Comparison of ENCODE assay signal across 23 cellular contexts in the genomic region with DNA sequence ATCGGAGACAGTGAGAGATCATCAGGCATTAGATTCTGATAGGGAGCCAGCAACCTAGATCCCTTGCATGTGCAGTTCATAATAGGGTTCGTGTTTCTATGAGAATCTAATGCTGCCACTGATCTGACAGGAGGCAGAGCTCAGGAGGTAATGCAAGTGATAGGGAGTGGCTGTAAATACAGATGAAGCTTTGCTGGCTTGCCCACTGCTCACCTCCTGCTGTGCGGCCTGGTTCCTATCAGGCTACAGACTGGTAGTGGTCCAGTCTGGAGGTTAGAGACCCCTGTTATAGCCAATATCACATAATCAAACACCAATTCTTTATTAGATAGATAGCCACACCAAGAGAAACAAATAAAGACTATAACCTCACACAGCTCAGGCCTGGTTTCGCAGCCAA.
"Had no signal": no experiment of that assay in that cellular context is flagged by ENCODE, and none has a peak within 500 bp of the region (broad histone marks: within the 10 kb centered on the region; RNA-seq: fewer than 3 reads in every experiment).

No MANE protein-coding gene starts in this region.

- H3K27ac Mint-ChIP-seq: neural progenitor cell; stimulated activated memory B cell treated with anti-CD40 and anti-IgM and Interleukin-4, amounts not matched to agents 10 μg/mL and 1 μg/mL and 100 μg/mL, for 72 hours; stimulated activated naive CD8-positive, alpha-beta T cell treated with anti-CD3 and anti-CD28 coated beads, Interleukin-15, Interleukin-2, amounts not matched to agents 100 ng/mL and 50 ng/mL, for 24 hours had no signal

- H3K36me3 ChIP-seq: colonic mucosa, neural progenitor cell, ovary, uterus had no signal

- ATAC-seq: gastroesophageal sphincter; left cardiac atrium; mucosa of descending colon; naive thymus-derived CD8-positive, alpha-beta T cell; right cardiac atrium; stimulated activated memory B cell treated with anti-CD40 and anti-IgM and Interleukin-4, amounts not matched to agents 10 μg/mL and 1 μg/mL and 100 μg/mL, for 72 hours had no signal

- H3K27ac ChIP-seq: colonic mucosa, esophagus squamous epithelium, gastroesophageal sphincter, left ventricle myocardium inferior, neural progenitor cell, ovary, tibial artery, upper lobe of left lung, uterus had no signal

- H3K4me2 ChIP-seq: neural progenitor cell, smooth muscle cell had no signal

- DNase-seq: colonic mucosa; effector memory CD4-positive, alpha-beta T cell; esophagus squamous epithelium; foreskin fibroblast; glutamatergic neuron; kidney; left cardiac atrium; left ventricle myocardium inferior; mucosa of descending colon; naive thymus-derived CD8-positive, alpha-beta T cell; nucleus accumbens; ovary; right cardiac atrium; stimulated activated CD4-positive, alpha-beta T cell treated with anti-CD3 and anti-CD28 coated beads, Interleukin-4, amount 100 ng/mL, for 1 hour; tibial artery; uterus had no signal

- H3K27me3 ChIP-seq: colonic mucosa, esophagus squamous epithelium, gastroesophageal sphincter, neural progenitor cell, ovary, tibial artery, upper lobe of left lung, uterus had no signal

- H3K4me3 ChIP-seq: colonic mucosa, esophagus squamous epithelium, gastroesophageal sphincter, left ventricle myocardium inferior, lung, mucosa of descending colon, neural progenitor cell, ovary, smooth muscle cell, tibial artery, upper lobe of left lung, uterus had no signal

- H3K27me3 Mint-ChIP-seq: naive thymus-derived CD8-positive, alpha-beta T cell; stimulated activated memory B cell treated with anti-CD40 and anti-IgM and Interleukin-4, amounts not matched to agents 10 μg/mL and 1 μg/mL and 100 μg/mL, for 72 hours; stimulated activated naive CD8-positive, alpha-beta T cell treated with anti-CD3 and anti-CD28 coated beads, Interleukin-15, Interleukin-2, amounts not matched to agents 100 ng/mL and 50 ng/mL, for 24 hours had no signal

- H3K9me3 Mint-ChIP-seq: naive thymus-derived CD8-positive, alpha-beta T cell; neural progenitor cell; stimulated activated memory B cell treated with anti-CD40 and anti-IgM and Interleukin-4, amounts not matched to agents 10 μg/mL and 1 μg/mL and 100 μg/mL, for 72 hours; stimulated activated naive CD8-positive, alpha-beta T cell treated with anti-CD3 and anti-CD28 coated beads, Interleukin-15, Interleukin-2, amounts not matched to agents 100 ng/mL and 50 ng/mL, for 24 hours had no signal

- H3K4me3 Mint-ChIP-seq: naive thymus-derived CD8-positive, alpha-beta T cell; neural progenitor cell; stimulated activated memory B cell treated with anti-CD40 and anti-IgM and Interleukin-4, amounts not matched to agents 10 μg/mL and 1 μg/mL and 100 μg/mL, for 72 hours; stimulated activated naive CD8-positive, alpha-beta T cell treated with anti-CD3 and anti-CD28 coated beads, Interleukin-15, Interleukin-2, amounts not matched to agents 100 ng/mL and 50 ng/mL, for 24 hours had no signal

- FAIRE-seq: kidney had no signal

- H2AFZ ChIP-seq: neural progenitor cell had no signal

- H3K4me1 Mint-ChIP-seq: naive thymus-derived CD8-positive, alpha-beta T cell; neural progenitor cell; stimulated activated memory B cell treated with anti-CD40 and anti-IgM and Interleukin-4, amounts not matched to agents 10 μg/mL and 1 μg/mL and 100 μg/mL, for 72 hours had no signal

- H3K9me3 ChIP-seq: colonic mucosa, esophagus squamous epithelium, gastroesophageal sphincter, left ventricle myocardium inferior, mucosa of descending colon, ovary, tibial artery, upper lobe of left lung, uterus had no signal

- H3K36me3 Mint-ChIP-seq: neural progenitor cell had no signal

- H3K4me1 ChIP-seq: colonic mucosa, esophagus squamous epithelium, gastroesophageal sphincter, left ventricle myocardium inferior, neural progenitor cell, tibial artery, upper lobe of left lung, uterus had no signal

- H3K9ac ChIP-seq: neural progenitor cell had no signal
